Comparison of ENCODE assay signal across 36 cellular contexts in the genomic region with DNA sequence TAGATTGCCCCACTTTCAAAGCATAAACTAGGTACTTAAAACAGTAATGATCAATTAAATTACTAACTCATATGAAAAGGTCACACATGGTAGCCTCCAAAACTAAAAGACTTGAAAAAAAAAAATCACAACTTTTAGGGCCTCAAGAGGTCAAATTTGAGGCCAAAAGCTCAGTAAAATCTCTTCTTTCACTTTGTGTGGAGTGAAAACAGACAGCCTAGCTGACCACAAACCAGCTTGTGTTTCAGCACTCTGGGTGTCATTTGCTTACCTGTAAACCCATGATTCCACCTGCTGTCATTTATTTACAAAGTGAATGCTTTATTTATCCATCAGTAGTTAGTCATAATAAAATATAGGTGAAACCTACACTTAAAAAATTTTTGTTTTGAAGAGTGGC. TPM values are rescaled to one million over a fixed set of nuclear protein-coding genes. Genes with fewer than 3 reads are reported as not detected.
A peak's percentile ranks its signal among the peaks of the same experiment; 100 is the strongest.
DNase-seq lines count a peak whose midpoint lies in the region; ATAC-seq and FAIRE-seq lines count a peak whose summit lies in the region.
"Had no signal": no experiment of that assay in that cellular context is flagged by ENCODE, and none has a peak within 500 bp of the region (broad histone marks: within the 10 kb centered on the region; RNA-seq: fewer than 3 reads in every experiment).

No MANE protein-coding gene starts in this region.

- peaks cover 2% of the 10 kb centered on the region for H3K9me3 Mint-ChIP-seq in activated CD4-positive, alpha-beta T cell treated with anti-CD3 and anti-CD28 coated beads for 36 hours (ENCODE audit: low read depth)
- H3K9me3 Mint-ChIP-seq in memory B cell = no peaks in the 10 kb centered on the region
- H3K9me3 Mint-ChIP-seq: activated CD4-positive, alpha-beta T cell treated with anti-CD3 and anti-CD28 coated beads, Interleukin-2, amount 10 ng/mL, durations not matched to agents 24 days and 14 days; CD8-positive, alpha-beta T cell; dendritic cell treated with granulocyte-macrophage colony-stimulating factor and Interleukin-4, amounts not matched to agents 40 ng/mL and 50 ng/mL, for 4 days; GM23338; stimulated activated naive CD8-positive, alpha-beta T cell treated with anti-CD3 and anti-CD28 coated beads, Interleukin-15, amount 100 ng/mL, for 72 hours had no signal

- ATAC-seq in activated CD4-positive, alpha-beta T cell treated with anti-CD3 and anti-CD28 coated beads for 36 hours = no peak
- ATAC-seq in memory B cell (ENCODE audit: low read depth) (no peak), HG02938 (IDR thresholded peaks at IDR 0.05; ENCODE audit: unreplicated experiment) (no peak)
- ATAC-seq: CD8-positive, alpha-beta T cell; foreskin keratinocyte; GM23338; left lung; sciatic nerve; stimulated activated naive CD8-positive, alpha-beta T cell treated with anti-CD3 and anti-CD28 coated beads, Interleukin-15, amount 100 ng/mL, for 72 hours had no signal

- H3K4me3 Mint-ChIP-seq in activated CD4-positive, alpha-beta T cell treated with anti-CD3 and anti-CD28 coated beads for 36 hours = no peak overlapping the region
- H3K4me3 Mint-ChIP-seq in memory B cell = no peak overlapping the region
- H3K4me3 Mint-ChIP-seq: dendritic cell treated with granulocyte-macrophage colony-stimulating factor and Interleukin-4, amounts not matched to agents 40 ng/mL and 50 ng/mL, for 4 days; GM23338; stimulated activated naive CD8-positive, alpha-beta T cell treated with anti-CD3 and anti-CD28 coated beads, Interleukin-15, amount 100 ng/mL, for 72 hours had no signal

- FAIRE-seq in GM18507 (lab: Jason Lieb, UNC) = peak; percentile 74
- FAIRE-seq: endometrium, RCC 7860, urothelium cell line had no signal

- peak overlapping the region; percentile 3 for H3K27ac Mint-ChIP-seq in activated CD4-positive, alpha-beta T cell treated with anti-CD3 and anti-CD28 coated beads for 36 hours
- H3K27ac Mint-ChIP-seq in memory B cell = peak overlapping the region; percentile 20
- H3K27ac Mint-ChIP-seq: activated CD4-positive, alpha-beta T cell treated with anti-CD3 and anti-CD28 coated beads, Interleukin-2, amount 10 ng/mL, durations not matched to agents 24 days and 14 days; dendritic cell treated with granulocyte-macrophage colony-stimulating factor and Interleukin-4, amounts not matched to agents 40 ng/mL and 50 ng/mL, for 4 days; GM23338; progenitor cell of endocrine pancreas; stimulated activated naive CD8-positive, alpha-beta T cell treated with anti-CD3 and anti-CD28 coated beads, Interleukin-15, amount 100 ng/mL, for 72 hours had no signal

- intact Hi-C loops in activated CD4-positive, alpha-beta T cell treated with anti-CD3 and anti-CD28 coated beads for 36 hours (cut with DNase I, micrococcal nuclease) = no loop called here

- H3K36me3 Mint-ChIP-seq in activated CD4-positive, alpha-beta T cell treated with anti-CD3 and anti-CD28 coated beads for 36 hours (ENCODE audit: low read depth) = peaks cover 2% of the 10 kb centered on the region
- no peaks in the 10 kb centered on the region for H3K36me3 Mint-ChIP-seq in memory B cell
- H3K36me3 Mint-ChIP-seq: brain had no signal

- POLR2A ChIA-PET in activated CD4-positive, alpha-beta T cell treated with anti-CD3 and anti-CD28 coated beads for 36 hours (lab: Charles Lee) = interaction anchor here (0.7 kb wide), 1 partner anchor 318 kb away, joined by 8 read pairs; no protein-coding TSS in a partner anchor

- H3K4me1 Mint-ChIP-seq in activated CD4-positive, alpha-beta T cell treated with anti-CD3 and anti-CD28 coated beads for 36 hours = peaks cover 24% of the 10 kb centered on the region
- H3K4me1 Mint-ChIP-seq in memory B cell = peaks cover 4% of the 10 kb centered on the region

- no peaks in the 10 kb centered on the region for H3K27me3 Mint-ChIP-seq in activated CD4-positive, alpha-beta T cell treated with anti-CD3 and anti-CD28 coated beads for 36 hours
- no peaks in the 10 kb centered on the region for H3K27me3 Mint-ChIP-seq in memory B cell
- H3K27me3 Mint-ChIP-seq: activated CD4-positive, alpha-beta T cell treated with anti-CD3 and anti-CD28 coated beads, Interleukin-2, amount 10 ng/mL, durations not matched to agents 24 days and 14 days; brain; progenitor cell of endocrine pancreas; stimulated activated naive CD8-positive, alpha-beta T cell treated with anti-CD3 and anti-CD28 coated beads, Interleukin-15, amount 100 ng/mL, for 72 hours had no signal

- no peak for DNase-seq in activated CD4-positive, alpha-beta T cell treated with anti-CD3 and anti-CD28 coated beads for 36 hours
- DNase-seq in activated CD4-positive, alpha-beta T cell treated with anti-CD3 and anti-CD28 coated beads, Interleukin-2, amount 50 U/mL, for 48 hours = no peak
- no peak for DNase-seq in GM18507 (ENCODE audit: extremely low spot score, insufficient read length, low read depth)
- DNase-seq in NCI-H69 (lab: John Stamatoyannopoulos, UW) = peak; percentile 50
- DNase-seq in memory B cell (ENCODE audit: low spot score in 2 of 2) = no peak
- DNase-seq in NCI-H2029 (lab: John Stamatoyannopoulos, UW) = no peak
- no peak for DNase-seq in hippocampal formation (lab: John Stamatoyannopoulos, UW)
- DNase-seq: activated CD4-positive, alpha-beta T cell treated with anti-CD3 and anti-CD28 coated beads, Interleukin-2, amount 10 ng/mL, durations not matched to agents 24 days and 14 days; activated naive CD4-positive, alpha-beta T cell; activated T-cell treated with anti-CD3 and anti-CD28 coated beads, Interleukin-2, amount 50 U/mL, for 48 hours; amniotic stem cell; CD8-positive, alpha-beta T cell; DMS 273 treated with DMSO at 0.1 percent for 48 hours; esophagus squamous epithelium; foreskin keratinocyte; head of caudate nucleus; islet precursor cell; KBM-7; left lung; NCI-H1105; NCI-H187 treated with DMSO at 0.1 percent for 48 hours; NCI-H524; SJCRH30; stimulated activated CD8-positive, alpha-beta memory T cell treated with anti-CD3 and anti-CD28 coated beads, Interleukin-4, amount 100 ng/mL, for 48 hours; stimulated activated naive CD8-positive, alpha-beta T cell treated with anti-CD3 and anti-CD28 coated beads, Interleukin-15, amount 100 ng/mL, for 72 hours; SW 1271; WERI-Rb-1 had no signal

- CTCF ChIA-PET in activated CD4-positive, alpha-beta T cell treated with anti-CD3 and anti-CD28 coated beads for 36 hours (lab: Charles Lee) = interaction anchor here (1.5 to 1.7 kb wide), 2 partner anchors 10 to 20 kb away, joined by 4 to 6 read pairs; no protein-coding TSS in a partner anchor

RNA-seq across cellular contexts. Expression of a gene that starts 34.0 kb away (rescaled TPM):
- 100 to 1,000 TPM; 713 to 965 TPM for total RNA-seq in activated CD4-positive, alpha-beta T cell treated with anti-CD3 and anti-CD28 coated beads for 36 hours

RNA-seq across cellular contexts. Expression of a gene that starts 35.8 kb away (rescaled TPM):
- total RNA-seq in activated CD4-positive, alpha-beta T cell treated with anti-CD3 and anti-CD28 coated beads for 36 hours = 1 to 10 TPM; 1.1 to 1.9 TPM
- total RNA-seq: SJCRH30 had no signal
